Comparison of ENCODE assay signal across 1 cellular context in the genomic region with DNA sequence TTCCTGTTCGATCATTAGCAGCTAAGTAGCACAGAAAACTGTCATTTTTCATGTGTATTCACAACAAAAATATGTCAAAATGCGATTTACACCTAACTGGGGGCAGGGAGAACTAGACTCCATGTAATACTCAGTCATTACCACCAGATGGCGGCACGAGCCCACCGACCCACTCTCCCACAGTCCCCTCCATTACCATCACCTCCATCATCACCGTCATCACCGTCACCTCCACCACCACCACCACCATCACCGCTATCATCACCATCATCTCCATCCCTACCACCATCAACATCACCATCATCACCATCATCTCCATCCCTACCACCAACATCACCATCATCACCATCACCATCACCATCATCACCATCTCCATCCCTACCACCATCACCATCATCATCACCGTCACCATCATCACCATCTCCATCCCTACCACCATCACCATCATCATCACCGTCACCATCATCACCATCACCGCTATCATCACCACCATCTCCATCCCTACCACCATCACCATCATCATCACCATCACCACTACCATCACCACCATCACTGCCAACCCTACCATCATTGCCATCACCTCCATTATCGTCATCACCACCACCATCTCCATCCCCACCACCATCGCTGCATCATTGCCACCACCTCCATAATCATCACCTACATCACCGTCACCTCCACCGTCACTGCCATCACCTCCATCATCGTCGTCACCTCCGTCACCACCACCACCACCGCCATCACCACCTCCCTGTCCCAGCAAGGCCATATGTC.
TF ChIP-seq lines count a peak whose summit lies in the region.

No MANE protein-coding gene starts in this region.

TF ChIP-seq in GM12891, 5 proteins besides CTCF, POLR2A, EP300 and RAD21:
- TF ChIP-seq PAX5 (IDR thresholded peaks at IDR 0.05; ENCODE audit: insufficient read depth, low read length, severe bottlenecking) (no peak), POU2F2 (IDR thresholded peaks at IDR 0.05; ENCODE audit: low read depth, low read length) (no peak), TAF1 (IDR thresholded peaks at IDR 0.05; ENCODE audit: low read depth, low read length) (no peak), POLR2AphosphoS5 (IDR thresholded peaks at IDR 0.05; ENCODE audit: low read depth, low read length) (no peak), SPI1 (IDR thresholded peaks at IDR 0.05; ENCODE audit: low read depth, low read length) (no peak)
